14 cellular contexts compared by ENCODE assay signal in the genomic region with DNA sequence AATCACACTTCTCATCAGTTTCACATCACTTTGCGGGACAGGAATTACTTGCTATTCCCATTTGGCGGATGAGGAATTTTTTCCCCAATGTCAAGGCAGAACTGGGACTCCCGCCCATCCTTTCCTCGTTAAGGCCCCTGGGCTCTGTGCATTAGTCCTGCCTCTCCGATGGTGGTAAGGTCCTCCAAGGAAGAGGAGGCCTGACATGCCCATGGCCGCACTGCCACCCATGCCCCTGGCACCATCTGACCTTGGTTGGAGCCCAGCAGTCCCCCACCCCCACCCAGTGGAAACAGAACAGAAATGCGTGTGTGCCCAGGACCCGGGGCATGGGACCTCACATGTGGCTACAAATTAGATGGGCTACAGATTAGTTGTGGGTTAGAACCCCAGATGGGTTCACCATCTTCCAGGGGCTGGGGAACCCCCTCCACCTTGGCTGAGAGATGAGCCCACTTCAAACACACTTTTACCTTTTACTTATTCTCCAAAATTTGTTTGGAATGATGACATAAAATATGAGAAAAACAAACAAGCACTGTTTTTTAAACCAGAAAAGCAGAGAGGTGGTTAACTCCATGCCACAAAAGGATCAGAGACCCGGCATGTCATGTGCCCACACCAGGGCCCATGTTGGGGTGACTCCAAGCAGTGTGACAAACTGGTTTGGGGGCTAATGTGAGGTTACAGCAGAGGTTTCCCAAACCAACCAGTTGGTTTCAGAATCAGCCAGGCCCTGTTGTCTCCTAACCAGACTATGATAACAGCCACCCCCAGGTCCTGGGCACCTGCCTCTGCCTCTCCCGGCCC. TPM values are rescaled to one million over a fixed set of nuclear protein-coding genes. Genes with fewer than 3 reads are reported as not detected.
DNase-seq lines count a peak whose midpoint lies in the region; ATAC-seq, FAIRE-seq and TF ChIP-seq lines count a peak whose summit lies in the region.
"Had no signal": no experiment of that assay in that cellular context is flagged by ENCODE, and none has a peak within 500 bp of the region (broad histone marks: within the 10 kb centered on the region; RNA-seq: fewer than 3 reads in every experiment).

No MANE protein-coding gene starts in this region.

- intact Hi-C loops in cardiac septum (cut with DNase I): no loop called here
- intact Hi-C loops in heart right ventricle (cut with DNase I): no loop called here
- intact Hi-C loops in GM12878 (cut with micrococcal nuclease; ENCODE audit: unreplicated experiment): no loop called here
- intact Hi-C loops in testis (cut with DNase I; ENCODE audit: low total_unique reads): no loop called here

- peaks cover 0 to 9% (median 0%) of the 10 kb centered on the region in 11 donors for H3K9me3 ChIP-seq in heart right ventricle
- peaks cover 3% of the 10 kb centered on the region for H3K9me3 ChIP-seq in T-helper 17 cell (ENCODE audit: control insufficient read depth, low read length, poor library complexity, severe bottlenecking)
- H3K9me3 ChIP-seq in GM12878 (replicated peaks; ENCODE audit: control insufficient read depth, insufficient read depth, low read length): peaks cover 3% of the 10 kb centered on the region; the same call in 2 of the 3 replicates
- H3K9me3 ChIP-seq in testis: no peaks in the 10 kb centered on the region

- DNase-seq in cardiac septum (ENCODE audit: low spot score) (peak; percentile 50), heart right ventricle (no peak), T-helper 17 cell (no peak), GM12878 (ENCODE audit: low read depth, low spot score) (no peak), testis (no peak), NCI-H1694 treated with DMSO at 0.1 percent for 48 hours (lab: John Stamatoyannopoulos, UW) (no peak), RPMI8226 (no peak)
- DNase-seq: GDM1, GM23248, NCI-H1930 had no signal

- POLR2A ChIA-PET in GM12878 (lab: Charles Lee): interaction anchor here (0.6 to 6.4 kb wide), 7 partner anchors 8 to 372 kb away, joined by 3 to 161 read pairs (median 4); a partner anchor contains a TSS

- no peaks in the 10 kb centered on the region for H3K27me3 Mint-ChIP-seq in T-helper 17 cell
- H3K27me3 Mint-ChIP-seq in stimulated activated memory B cell treated with anti-CD40 and anti-IgM and Interleukin-4, amounts not matched to agents 10 μg/mL and 1 μg/mL and 100 μg/mL, for 72 hours: no peaks in the 10 kb centered on the region

- H3K4me3 Mint-ChIP-seq in T-helper 17 cell: peak overlapping the region; percentile 56
- H3K4me3 Mint-ChIP-seq in stimulated activated memory B cell treated with anti-CD40 and anti-IgM and Interleukin-4, amounts not matched to agents 10 μg/mL and 1 μg/mL and 100 μg/mL, for 72 hours: peak overlapping the region; percentile 69

- no peak for TF ChIP-seq POLR2A in GM12878 (IDR thresholded peaks at IDR 0.05; ENCODE audit: low read depth, low read length)
- TF ChIP-seq POLR2A in testis (IDR thresholded peaks at IDR 0.05): no peak

- peaks cover 0 to 10% (median 0%) of the 10 kb centered on the region in 9 donors for H3K4me1 ChIP-seq in heart right ventricle
- peaks cover 47% of the 10 kb centered on the region for H3K4me1 ChIP-seq in GM12878 (ENCODE audit: control insufficient read depth, insufficient read depth, low read length)
- H3K4me1 ChIP-seq in testis: no peaks in the 10 kb centered on the region

- no peak for TF ChIP-seq RAD21 in GM12878 (IDR thresholded peaks at IDR 0.05; ENCODE audit: insufficient read depth, low read depth, low read length)

- peak overlapping the region; percentile 30; the same call in 1 of the 2 replicates for H2AFZ ChIP-seq in GM12878 (ENCODE audit: control insufficient read depth, low read depth, low read length)
- H2AFZ ChIP-seq: GM23248 had no signal

- H3K79me2 ChIP-seq in GM12878 (ENCODE audit: control insufficient read depth, insufficient read depth, low read length): no peaks in the 10 kb centered on the region

- TF ChIP-seq CTCF in heart right ventricle (IDR thresholded peaks at IDR 0.05) (no peak), GM12878 (IDR thresholded peaks at IDR 0.05 in 2 of 3, conservative IDR thresholded peaks at IDR 0.05 in 1 of 3; ENCODE audit: control insufficient read depth in 2 of 3, extremely low read depth in 1 of 3, insufficient read depth in 1 of 3, low read depth in 3 of 3, low read length in 3 of 3) (no peak), testis (IDR thresholded peaks at IDR 0.05) (no peak)

- ATAC-seq in heart right ventricle: no peak
- ATAC-seq in T-helper 17 cell: peak; percentile 49
- peak; percentile 32 for ATAC-seq in GM12878
- ATAC-seq in stimulated activated memory B cell treated with anti-CD40 and anti-IgM and Interleukin-4, amounts not matched to agents 10 μg/mL and 1 μg/mL and 100 μg/mL, for 72 hours: peak; percentile 3

- RAD21 ChIA-PET in GM12878 (lab: Charles Lee; ENCODE audit: unreplicated experiment): interaction anchor here (0.7 to 6.3 kb wide), 6 partner anchors 8 to 18 kb away, joined by 3 to 182 read pairs (median 4); a partner anchor contains a TSS

- H3K27me3 ChIP-seq in heart right ventricle (peaks cover 0 to 12% (median 0%) of the 10 kb centered on the region in 7 donors), GM12878 (replicated peaks in 1 of 2; ENCODE audit: control insufficient read depth in 2 of 2, insufficient read depth in 2 of 2, low read length in 1 of 2) (no peaks in the 10 kb centered on the region), testis (no peaks in the 10 kb centered on the region)
- H3K27me3 ChIP-seq: tibial nerve had no signal

- peak overlapping the region; percentile 94 for H3K27ac Mint-ChIP-seq in T-helper 17 cell
- H3K27ac Mint-ChIP-seq in stimulated activated memory B cell treated with anti-CD40 and anti-IgM and Interleukin-4, amounts not matched to agents 10 μg/mL and 1 μg/mL and 100 μg/mL, for 72 hours: peak overlapping the region; percentile 92

- CTCF ChIA-PET in GM12878 (lab: Yijun Ruan, JAX): interaction anchor here (1.1 to 4.2 kb wide), 7 partner anchors 10 to 20 kb away, joined by 3 to 42 read pairs (median 4); a partner anchor contains a TSS

- SMC1A ChIA-PET in GM12878 (lab: Charles Lee; ENCODE audit: uncharacterized antibody, unreplicated experiment): interaction anchor here (0.6 to 6.6 kb wide), 8 partner anchors 7 to 118 kb away, joined by 3 to 139 read pairs (median 4); a partner anchor contains a TSS

- H3K4me3 ChIP-seq in heart right ventricle (no peak overlapping the region), GM12878 (no peak overlapping the region), testis (no peak overlapping the region)
- H3K4me3 ChIP-seq: GM23248, tibial nerve had no signal

- peaks cover 4% of the 10 kb centered on the region for H3K9me3 Mint-ChIP-seq in stimulated activated memory B cell treated with anti-CD40 and anti-IgM and Interleukin-4, amounts not matched to agents 10 μg/mL and 1 μg/mL and 100 μg/mL, for 72 hours

- 87% methylated on average over 10 of the region's 10 CpGs for WGBS in heart right ventricle, 2 donors
- WGBS in GM12878 (ENCODE audit: insufficient coverage, insufficient replicate concordance, low lambda C conversion rate, missing lambda C conversion rate): 55% methylated on average over 9 of the region's 10 CpGs
- 92 to 94% methylated on average over 6 to 10 of the region's 10 CpGs for WGBS in testis, 2 donors

- H4K20me1 ChIP-seq in GM12878 (ENCODE audit: control insufficient read depth, insufficient read depth): no peaks in the 10 kb centered on the region

- H3K27ac ChIP-seq in heart right ventricle (peak overlapping the region in 1 of 10 donors; percentile 10), GM12878 (ENCODE audit: control insufficient read depth, insufficient read depth) (peak overlapping the region; percentile 95), testis (no peak overlapping the region)
- H3K27ac ChIP-seq: GM23248, tibial nerve had no signal

- peak overlapping the region; percentile 68 for H3K9ac ChIP-seq in GM12878 (ENCODE audit: control insufficient read depth, insufficient read depth, low read length)
- H3K9ac ChIP-seq: GM23248 had no signal

- peak; percentile 59 for FAIRE-seq in GM12878 (lab: Jason Lieb, UNC)

- BruUV-seq in GM12878 (replicated peaks; lab: Mats Ljungman, UMichigan): TSS peak; percentile 73

- in situ Hi-C loops in GM12878 (cut with MboI): no loop called here

- no peaks in the 10 kb centered on the region for H3K36me3 ChIP-seq in heart right ventricle
- no peaks in the 10 kb centered on the region for H3K36me3 ChIP-seq in GM12878 (ENCODE audit: control insufficient read depth in 2 of 2, insufficient read depth in 2 of 2, low read length in 1 of 2)
- H3K36me3 ChIP-seq in testis (ENCODE audit: low read depth, missing control alignments): no peaks in the 10 kb centered on the region
- H3K36me3 ChIP-seq: tibial nerve had no signal

- H3K4me1 Mint-ChIP-seq in T-helper 17 cell: peaks cover 32% of the 10 kb centered on the region
- H3K4me1 Mint-ChIP-seq in stimulated activated memory B cell treated with anti-CD40 and anti-IgM and Interleukin-4, amounts not matched to agents 10 μg/mL and 1 μg/mL and 100 μg/mL, for 72 hours: peaks cover 78% of the 10 kb centered on the region

- H3K4me2 ChIP-seq in GM12878 (ENCODE audit: control insufficient read depth, insufficient read depth): peak overlapping the region; percentile 78; the same call in 1 of the 2 replicates

- peak in 1 of 2 experiments; percentile 49; a peak in 1 of 4 replicates for TF ChIP-seq EP300 in GM12878 (IDR thresholded peaks at IDR 0.05; ENCODE audit: borderline replicate concordance in 1 of 2, control insufficient read depth in 1 of 2, low read depth in 2 of 2, low read length in 2 of 2)

- H3K36me3 Mint-ChIP-seq in T-helper 17 cell (ENCODE audit: low read depth): no peaks in the 10 kb centered on the region
- no peaks in the 10 kb centered on the region for H3K36me3 Mint-ChIP-seq in stimulated activated memory B cell treated with anti-CD40 and anti-IgM and Interleukin-4, amounts not matched to agents 10 μg/mL and 1 μg/mL and 100 μg/mL, for 72 hours

RNA-seq across cellular contexts. Expression of a gene that starts 11.0 kb away (rescaled TPM):
- total RNA-seq in cardiac septum (1.3 TPM), heart right ventricle (1 to 10 TPM in 9 of 10 donors, under 1 TPM in 1; 0.61 to 6.8 (median 2.5) TPM), T-helper 17 cell (100 to 1,000 TPM; 240 to 319 TPM), GM12878 (2014; rRNA removed) (212 and 227 TPM in 2 replicates), GM12878 (2014; rRNA removed; fragmentation: Illumina TruSeq; extraction: Trizol) (57.4 and 58.0 TPM in 2 replicates), GM12878 (2021) (181 and 194 TPM in 2 replicates), testis (10 to 100 TPM in 1 of 2 donors, 1 to 10 TPM in 1; 6.3 to 16.5 TPM)
- polyA plus RNA-seq in heart right ventricle (10 to 100 TPM in 1 of 2 donors, 1 to 10 TPM in 1; 2.9 to 29.1 TPM), GM12878 (2011; rRNA removed) (47.5 and 84.3 TPM in 2 replicates), GM12878 (2014; fragmentation: Illumina TruSeq; extraction: Trizol) (11.9 and 35.6 TPM in 2 replicates), GM12878 (2014; fragmentation: Nextera tagmentation; extraction: Ambion mirVana) (10 to 100 TPM in 1 of 2 experiments, 1 to 10 TPM in 1; 9.7 to 34.6 TPM), GM12878 (2014; rRNA removed) (158 and 168 TPM in 2 replicates), GM12878 (2016; fragmentation: Nextera tagmentation; extraction: Ambion mirVana) (10 to 100 TPM; 10.2 to 56.4 TPM), testis (ENCODE audit: insufficient read depth, low read depth, low replicate concordance) (5.7 TPM)
- total RNA-seq in GM12878 (2013; cell fraction: nucleolus; rRNA removed): 404 and 419 TPM in 2 replicates
- polyA plus RNA-seq in GM12878 (2011; ENCODE audit: low read depth): 22.1 TPM
- polyA plus RNA-seq in GM12878 (2011; cell fraction: cytosol; rRNA removed): 146 and 184 TPM in 2 replicates
- 522 and 621 TPM in 2 replicates for polyA plus RNA-seq in GM12878 (2011; cell fraction: nucleus; rRNA removed)
- polyA plus RNA-seq in GM12878 (2012): 61.4 and 155 TPM in 2 replicates
- 98.2 and 232 TPM in 2 replicates for polyA minus RNA-seq in GM12878 (2011; rRNA and poly(A)+ RNA removed)
- polyA minus RNA-seq in GM12878 (2011; cell fraction: cytosol; rRNA and poly(A)+ RNA removed): 87.6 and 111 TPM in 2 replicates
- 636 and 718 TPM in 2 replicates for polyA minus RNA-seq in GM12878 (2011; cell fraction: nucleus; rRNA and poly(A)+ RNA removed)

RNA-seq across cellular contexts. Expression of a gene that starts 17.9 kb away (rescaled TPM):
- not detected for total RNA-seq in cardiac septum
- total RNA-seq in heart right ventricle: not detected
- under 1 TPM in 1 of 2 donors, not detected in 1; 0.16 TPM for polyA plus RNA-seq in heart right ventricle
- total RNA-seq in T-helper 17 cell: 1 to 10 TPM; 4.2 to 7.9 TPM
- 0.76 and 2.4 TPM in 2 replicates for total RNA-seq in GM12878 (2013; cell fraction: nucleolus; rRNA removed)
- total RNA-seq in GM12878 (2014; rRNA removed): 0.27 and 0.40 TPM in 2 replicates
- 0.54 TPM in 1 of 2 replicates, not detected in the other for total RNA-seq in GM12878 (2014; rRNA removed; fragmentation: Illumina TruSeq; extraction: Trizol)
- total RNA-seq in GM12878 (2021): 0.43 and 1.0 TPM in 2 replicates
- polyA plus RNA-seq in GM12878 (2011; ENCODE audit: low read depth): 0.72 TPM
- polyA plus RNA-seq in GM12878 (2011; rRNA removed): 0.10 and 0.37 TPM in 2 replicates
- polyA plus RNA-seq in GM12878 (2011; cell fraction: cytosol; rRNA removed): 0.34 and 0.53 TPM in 2 replicates
- polyA plus RNA-seq in GM12878 (2011; cell fraction: nucleus; rRNA removed): 2.4 TPM in 2 replicates
- 1.3 and 2.0 TPM in 2 replicates for polyA plus RNA-seq in GM12878 (2012)
- 0.24 TPM in 1 of 2 replicates, not detected in the other for polyA plus RNA-seq in GM12878 (2014; fragmentation: Illumina TruSeq; extraction: Trizol)
- not detected for polyA plus RNA-seq in GM12878 (2014; fragmentation: Nextera tagmentation; extraction: Ambion mirVana)
- polyA plus RNA-seq in GM12878 (2014; rRNA removed): 0.18 and 0.37 TPM in 2 replicates
- not detected for polyA plus RNA-seq in GM12878 (2016; fragmentation: Nextera tagmentation; extraction: Ambion mirVana)
- polyA minus RNA-seq in GM12878 (2011; rRNA and poly(A)+ RNA removed): 0.52 and 0.95 TPM in 2 replicates
- polyA minus RNA-seq in GM12878 (2011; cell fraction: cytosol; rRNA and poly(A)+ RNA removed): not detected in 2 replicates
- polyA minus RNA-seq in GM12878 (2011; cell fraction: nucleus; rRNA and poly(A)+ RNA removed): 0.77 TPM in 1 of 2 replicates, not detected in the other
- 1 to 10 TPM in 1 of 2 donors, under 1 TPM in 1; 0.87 to 1.6 TPM for total RNA-seq in testis
- 0.58 TPM for polyA plus RNA-seq in testis (ENCODE audit: insufficient read depth, low read depth, low replicate concordance)
- total RNA-seq: GM23248; liver; T-helper 2 cell treated with Interferon-gamma antibody and Interleukin-4, amounts not matched to agents 100 ng/mL and 5 ng/mL, for 36 hours had no signal
- polyA plus RNA-seq: GM23248, liver had no signal

RNA-seq across cellular contexts. Expression of a gene that starts 39.8 kb away (rescaled TPM):
- total RNA-seq in cardiac septum (5.5 TPM), heart right ventricle (1 to 10 TPM; 1.5 to 7.3 (median 3.4) TPM), T-helper 17 cell (1 to 10 TPM in 1 of 2 donors, under 1 TPM in 1; 0.85 to 2.8 TPM), GM12878 (2014; rRNA removed) (0.05 TPM in 1 of 2 replicates, not detected in the other), GM12878 (2014; rRNA removed; fragmentation: Illumina TruSeq; extraction: Trizol) (0.05 TPM in 1 of 2 replicates, not detected in the other), GM12878 (2021) (0.10 TPM in 1 of 2 replicates, not detected in the other), testis (1 to 10 TPM; 2.4 to 2.6 TPM)
- polyA plus RNA-seq in heart right ventricle (1 to 10 TPM; 1.9 to 5.2 TPM), GM12878 (2011; rRNA removed) (not detected in 2 replicates), GM12878 (2014; fragmentation: Illumina TruSeq; extraction: Trizol) (0.01 TPM in 1 of 2 replicates, not detected in the other), GM12878 (2014; fragmentation: Nextera tagmentation; extraction: Ambion mirVana) (under 1 TPM in 1 of 2 experiments, not detected in 1; 0.03 TPM), GM12878 (2014; rRNA removed) (0.05 and 0.09 TPM in 2 replicates), GM12878 (2016; fragmentation: Nextera tagmentation; extraction: Ambion mirVana) (not detected), testis (ENCODE audit: insufficient read depth, low read depth, low replicate concordance) (2.1 TPM)
- total RNA-seq in GM12878 (2013; cell fraction: nucleolus; rRNA removed): 0.31 TPM in 1 of 2 replicates, not detected in the other
- not detected for polyA plus RNA-seq in GM12878 (2011; ENCODE audit: low read depth)
- not detected in 2 replicates for polyA plus RNA-seq in GM12878 (2011; cell fraction: cytosol; rRNA removed)
- polyA plus RNA-seq in GM12878 (2011; cell fraction: nucleus; rRNA removed): 0.79 and 0.84 TPM in 2 replicates
- 0.16 and 0.22 TPM in 2 replicates for polyA plus RNA-seq in GM12878 (2012)
- not detected in 2 replicates for polyA minus RNA-seq in GM12878 (2011; rRNA and poly(A)+ RNA removed)
- polyA minus RNA-seq in GM12878 (2011; cell fraction: cytosol; rRNA and poly(A)+ RNA removed): not detected in 2 replicates
- 0.10 TPM in 1 of 2 replicates, not detected in the other for polyA minus RNA-seq in GM12878 (2011; cell fraction: nucleus; rRNA and poly(A)+ RNA removed)
- total RNA-seq: GM23248 had no signal
- polyA plus RNA-seq: GM23248 had no signal

RNA-seq across cellular contexts. Expression of a gene that starts 52.4 kb away (rescaled TPM):
- total RNA-seq in cardiac septum (142 TPM), heart right ventricle (100 to 1,000 TPM; 138 to 397 (median 191) TPM), T-helper 17 cell (10 to 100 TPM; 59.2 to 72.6 TPM), GM12878 (2014; rRNA removed) (215 and 229 TPM in 2 replicates), GM12878 (2014; rRNA removed; fragmentation: Illumina TruSeq; extraction: Trizol) (148 and 153 TPM in 2 replicates), GM12878 (2021) (194 and 200 TPM in 2 replicates), testis (10 to 100 TPM; 77.7 to 96.2 TPM)
- polyA plus RNA-seq in heart right ventricle (100 to 1,000 TPM in 1 of 2 donors, 10 to 100 TPM in 1; 50.8 to 312 TPM), GM12878 (2011; rRNA removed) (139 and 142 TPM in 2 replicates), GM12878 (2014; fragmentation: Illumina TruSeq; extraction: Trizol) (154 and 182 TPM in 2 replicates), GM12878 (2014; fragmentation: Nextera tagmentation; extraction: Ambion mirVana) (100 to 1,000 TPM in 1 of 2 experiments, 10 to 100 TPM in 1; 85.4 to 114 TPM), GM12878 (2014; rRNA removed) (120 and 123 TPM in 2 replicates), GM12878 (2016; fragmentation: Nextera tagmentation; extraction: Ambion mirVana) (100 to 1,000 TPM; 225 to 237 TPM), testis (ENCODE audit: insufficient read depth, low read depth, low replicate concordance) (58.0 TPM)
- 140 and 161 TPM in 2 replicates for total RNA-seq in GM12878 (2013; cell fraction: nucleolus; rRNA removed)
- 84.4 TPM for polyA plus RNA-seq in GM12878 (2011; ENCODE audit: low read depth)
- polyA plus RNA-seq in GM12878 (2011; cell fraction: cytosol; rRNA removed): 75.3 and 92.3 TPM in 2 replicates
- 89.9 and 96.0 TPM in 2 replicates for polyA plus RNA-seq in GM12878 (2011; cell fraction: nucleus; rRNA removed)
- 81.5 and 83.0 TPM in 2 replicates for polyA plus RNA-seq in GM12878 (2012)
- polyA minus RNA-seq in GM12878 (2011; rRNA and poly(A)+ RNA removed): 88.6 and 126 TPM in 2 replicates
- 52.3 and 75.1 TPM in 2 replicates for polyA minus RNA-seq in GM12878 (2011; cell fraction: cytosol; rRNA and poly(A)+ RNA removed)
- 65.0 and 122 TPM in 2 replicates for polyA minus RNA-seq in GM12878 (2011; cell fraction: nucleus; rRNA and poly(A)+ RNA removed)

Comparison
In these comparisons a context has a peak if more than half of its experiments do, and no peak if none do; other contexts are left out.
1. ATAC-seq: peak in T-helper 17 cell (single experiment), GM12878 (single experiment) and stimulated activated memory B cell treated with anti-CD40 and anti-IgM and Interleukin-4, amounts not matched to agents 10 μg/mL and 1 μg/mL and 100 μg/mL, for 72 hours (single experiment); none in heart right ventricle (0 of 8).